ENCODE assay signal across 35 cellular contexts in genomic region chr9:75851917-75852316, GRCh38. TPM values are rescaled to one million over a fixed set of nuclear protein-coding genes. Genes with fewer than 3 reads are reported as not detected.
"Had no signal": no experiment of that assay in that cellular context is flagged by ENCODE, and none has a peak within 500 bp of the region (broad histone marks: within the 10 kb centered on the region; RNA-seq: fewer than 3 reads in every experiment).

No MANE protein-coding gene starts in this region.

- DNase-seq: activated B cell treated with CpG ODN at 0.5 μM for 24 hours; activated CD4-positive, alpha-beta memory T cell treated with anti-CD3 and anti-CD28 coated beads, Interleukin-2, amount 10 ng/mL, durations not matched to agents 7 days and 5 days; activated CD4-positive, alpha-beta T cell treated with anti-CD3 and anti-CD28 coated beads for 4 hours; activated CD4-positive, alpha-beta T cell treated with anti-CD3 and anti-CD28 coated beads, Interleukin-2, amount 10 ng/mL, durations not matched to agents 24 days and 14 days; activated CD4-positive, alpha-beta T cell treated with anti-CD3 and anti-CD28 coated beads, Interleukin-2, amount 50 U/mL, for 1 hour; activated CD4-positive, alpha-beta T cell treated with anti-CD3 and anti-CD28 coated beads, Interleukin-2, amount 50 U/mL, for 48 hours; activated CD4-positive, CD25-positive, alpha-beta regulatory T cell treated with anti-CD3 and anti-CD28 coated beads, Interleukin-2, amount 50 U/mL, for 72 hours; activated CD8-positive, alpha-beta memory T cell treated with anti-CD3 and anti-CD28 coated beads for 24 hours; activated CD8-positive, alpha-beta memory T cell treated with anti-CD3 and anti-CD28 coated beads, Interleukin-2, amount 10 ng/mL, durations not matched to agents 7 days and 5 days; activated CD8-positive, alpha-beta memory T cell treated with anti-CD3 and anti-CD28 coated beads, Interleukin-2, amount 50 U/mL, for 48 hours; activated CD8-positive, alpha-beta T cell treated with anti-CD3 and anti-CD28 coated beads, Interleukin-2, amount 10 ng/mL, durations not matched to agents 7 days and 5 days; activated effector memory CD4-positive, alpha-beta T cell treated with Interleukin-2 at 50 U/mL for 16 hours; activated gamma-delta T cell; activated naive CD4-positive, alpha-beta T cell treated with anti-CD3 and anti-CD28 coated beads, Interleukin-2, amount 10 ng/mL, durations not matched to agents 7 days and 5 days; activated naive CD4-positive, alpha-beta T cell treated with Interleukin-2 at 50 U/mL for 16 hours; activated naive CD8-positive, alpha-beta T cell treated with anti-CD3 and anti-CD28 coated beads, Interleukin-2, amount 10 ng/mL, durations not matched to agents 7 days and 5 days; activated naive CD8-positive, alpha-beta T cell treated with anti-CD3 and anti-CD28 coated beads, Interleukin-2, amount 50 U/mL, for 24 hours; activated T-cell treated with anti-CD3 and anti-CD28 coated beads, Interleukin-2, amount 50 U/mL, for 24 hours; activated T-cell treated with anti-CD3 and anti-CD28 coated beads, Interleukin-2, amount 50 U/mL, for 48 hours; amygdala; anterior cingulate cortex; caudate nucleus; T-helper 1 cell; T-helper 2 cell; T-helper 9 cell had no signal

- H3K9me3 Mint-ChIP-seq: activated B cell treated with CpG ODN at 0.5 μM for 24 hours; activated CD4-positive, alpha-beta memory T cell treated with anti-CD3 and anti-CD28 coated beads, Interleukin-2, amount 10 ng/mL, durations not matched to agents 7 days and 5 days; activated CD4-positive, alpha-beta T cell treated with anti-CD3 and anti-CD28 coated beads, Interleukin-2, amount 10 ng/mL, durations not matched to agents 24 days and 14 days; activated naive CD4-positive, alpha-beta T cell treated with anti-CD3 and anti-CD28 coated beads, Interleukin-2, amount 10 ng/mL, durations not matched to agents 7 days and 5 days; activated naive CD4-positive, alpha-beta T cell treated with anti-CD3 and anti-CD28 coated beads, Interleukin-2, amount 50 U/mL, for 24 hours; activated naive CD8-positive, alpha-beta T cell treated with anti-CD3 and anti-CD28 coated beads, Interleukin-2, amount 10 ng/mL, durations not matched to agents 7 days and 5 days; activated naive CD8-positive, alpha-beta T cell treated with anti-CD3 and anti-CD28 coated beads, Interleukin-2, amount 50 U/mL, for 24 hours; activated T-helper 2 cell treated with anti-CD3 and anti-CD28 coated beads, Interferon-gamma antibody, Interleukin-2, Interleukin-4, amounts not matched to agents 10 μg/mL and 5 μg/mL and 100 μg/mL, durations not matched to agents 14 hours and 24 hours and 36 hours; T-helper 1 cell treated with Interleukin-12 subunit alpha and Interleukin-12 subunit beta and Interleukin-4 antibody, amounts not matched to agents 30 μg/mL and 1 μg/mL, for 36 hours; T-helper 2 cell treated with Interferon-gamma antibody and Interleukin-4, amounts not matched to agents 5 μg/mL and 100 μg/mL, for 36 hours had no signal

- H3K4me1 Mint-ChIP-seq: activated B cell treated with CpG ODN at 0.5 μM for 24 hours; activated CD4-positive, alpha-beta memory T cell treated with anti-CD3 and anti-CD28 coated beads, Interleukin-2, amount 10 ng/mL, durations not matched to agents 7 days and 5 days; activated CD4-positive, alpha-beta T cell treated with anti-CD3 and anti-CD28 coated beads, Interleukin-2, amount 10 ng/mL, durations not matched to agents 24 days and 14 days; activated CD8-positive, alpha-beta memory T cell treated with anti-CD3 and anti-CD28 coated beads, Interleukin-2, amount 10 ng/mL, durations not matched to agents 7 days and 5 days; activated naive CD4-positive, alpha-beta T cell treated with anti-CD3 and anti-CD28 coated beads, Interleukin-2, amount 10 ng/mL, durations not matched to agents 7 days and 5 days; activated naive CD4-positive, alpha-beta T cell treated with anti-CD3 and anti-CD28 coated beads, Interleukin-2, amount 50 U/mL, for 24 hours; activated naive CD8-positive, alpha-beta T cell treated with anti-CD3 and anti-CD28 coated beads, Interleukin-2, amount 10 ng/mL, durations not matched to agents 7 days and 5 days; activated naive CD8-positive, alpha-beta T cell treated with anti-CD3 and anti-CD28 coated beads, Interleukin-2, amount 50 U/mL, for 24 hours; central memory CD8-positive, alpha-beta T cell had no signal

- H3K36me3 Mint-ChIP-seq: activated CD8-positive, alpha-beta memory T cell treated with anti-CD3 and anti-CD28 coated beads, Interleukin-2, amount 10 ng/mL, durations not matched to agents 7 days and 5 days; activated naive CD4-positive, alpha-beta T cell treated with anti-CD3 and anti-CD28 coated beads, Interleukin-2, amount 10 ng/mL, durations not matched to agents 7 days and 5 days; activated naive CD4-positive, alpha-beta T cell treated with anti-CD3 and anti-CD28 coated beads, Interleukin-2, amount 50 U/mL, for 24 hours; activated naive CD8-positive, alpha-beta T cell; activated naive CD8-positive, alpha-beta T cell treated with anti-CD3 and anti-CD28 coated beads, Interleukin-2, amount 10 ng/mL, durations not matched to agents 7 days and 5 days; brain had no signal

- H3K4me3 Mint-ChIP-seq: activated B cell treated with CpG ODN at 0.5 μM for 24 hours; activated CD4-positive, alpha-beta memory T cell treated with anti-CD3 and anti-CD28 coated beads, Interleukin-2, amount 10 ng/mL, durations not matched to agents 7 days and 5 days; activated CD4-positive, alpha-beta T cell treated with anti-CD3 and anti-CD28 coated beads, Interleukin-2, amount 10 ng/mL, durations not matched to agents 24 days and 14 days; activated CD8-positive, alpha-beta memory T cell treated with anti-CD3 and anti-CD28 coated beads, Interleukin-2, amount 10 ng/mL, durations not matched to agents 7 days and 5 days; activated CD8-positive, alpha-beta T cell treated with anti-CD3 and anti-CD28 coated beads, Interleukin-2, amount 10 ng/mL, durations not matched to agents 7 days and 5 days; activated naive CD4-positive, alpha-beta T cell treated with anti-CD3 and anti-CD28 coated beads, Interleukin-2, amount 10 ng/mL, durations not matched to agents 7 days and 5 days; activated naive CD4-positive, alpha-beta T cell treated with anti-CD3 and anti-CD28 coated beads, Interleukin-2, amount 50 U/mL, for 24 hours; activated naive CD8-positive, alpha-beta T cell; activated naive CD8-positive, alpha-beta T cell treated with anti-CD3 and anti-CD28 coated beads, Interleukin-2, amount 10 ng/mL, durations not matched to agents 7 days and 5 days; activated naive CD8-positive, alpha-beta T cell treated with anti-CD3 and anti-CD28 coated beads, Interleukin-2, amount 50 U/mL, for 24 hours; activated T-cell treated with anti-CD3 and anti-CD28 coated beads, Interleukin-2, amount 50 U/mL, for 24 hours; brain; central memory CD8-positive, alpha-beta T cell; T-helper 1 cell treated with Interleukin-12 subunit alpha and Interleukin-12 subunit beta and Interleukin-4 antibody, amounts not matched to agents 30 μg/mL and 1 μg/mL, for 36 hours; T-helper 2 cell treated with Interferon-gamma antibody and Interleukin-4, amounts not matched to agents 5 μg/mL and 100 μg/mL, for 36 hours had no signal

- H3K27ac Mint-ChIP-seq: activated B cell treated with CpG ODN at 0.5 μM for 24 hours; activated CD4-positive, alpha-beta memory T cell treated with anti-CD3 and anti-CD28 coated beads, Interleukin-2, amount 10 ng/mL, durations not matched to agents 7 days and 5 days; activated CD4-positive, alpha-beta T cell treated with anti-CD3 and anti-CD28 coated beads, Interleukin-2, amount 10 ng/mL, durations not matched to agents 24 days and 14 days; activated CD8-positive, alpha-beta memory T cell treated with anti-CD3 and anti-CD28 coated beads, Interleukin-2, amount 10 ng/mL, durations not matched to agents 7 days and 5 days; activated CD8-positive, alpha-beta T cell treated with anti-CD3 and anti-CD28 coated beads, Interleukin-2, amount 10 ng/mL, durations not matched to agents 7 days and 5 days; activated naive CD4-positive, alpha-beta T cell treated with anti-CD3 and anti-CD28 coated beads, Interleukin-2, amount 10 ng/mL, durations not matched to agents 7 days and 5 days; activated naive CD4-positive, alpha-beta T cell treated with anti-CD3 and anti-CD28 coated beads, Interleukin-2, amount 50 U/mL, for 24 hours; activated naive CD8-positive, alpha-beta T cell; activated naive CD8-positive, alpha-beta T cell treated with anti-CD3 and anti-CD28 coated beads, Interleukin-2, amount 10 ng/mL, durations not matched to agents 7 days and 5 days; activated naive CD8-positive, alpha-beta T cell treated with anti-CD3 and anti-CD28 coated beads, Interleukin-2, amount 50 U/mL, for 24 hours; activated T-cell treated with anti-CD3 and anti-CD28 coated beads, Interleukin-2, amount 50 U/mL, for 24 hours; activated T-helper 2 cell treated with anti-CD3 and anti-CD28 coated beads, Interferon-gamma antibody, Interleukin-2, Interleukin-4, amounts not matched to agents 10 μg/mL and 5 μg/mL and 100 μg/mL, durations not matched to agents 14 hours and 24 hours and 36 hours; brain; T-helper 1 cell treated with Interleukin-12 subunit alpha and Interleukin-12 subunit beta and Interleukin-4 antibody, amounts not matched to agents 30 μg/mL and 1 μg/mL, for 36 hours; T-helper 2 cell treated with Interferon-gamma antibody and Interleukin-4, amounts not matched to agents 5 μg/mL and 100 μg/mL, for 36 hours had no signal

- H3K36me3 ChIP-seq: ascending aorta, cardiac muscle cell had no signal

- H3K4me3 ChIP-seq: ascending aorta, cardiac muscle cell had no signal

- H3K4me1 ChIP-seq: ascending aorta had no signal

- H3K27me3 ChIP-seq: ascending aorta, cardiac muscle cell had no signal

- H3K27ac ChIP-seq: ascending aorta, cardiac muscle cell, VCaP had no signal

- H3K9me3 ChIP-seq: ascending aorta had no signal

- H3K27me3 Mint-ChIP-seq: activated B cell treated with CpG ODN at 0.5 μM for 24 hours; activated CD4-positive, alpha-beta memory T cell treated with anti-CD3 and anti-CD28 coated beads, Interleukin-2, amount 10 ng/mL, durations not matched to agents 7 days and 5 days; activated CD4-positive, alpha-beta T cell treated with anti-CD3 and anti-CD28 coated beads, Interleukin-2, amount 10 ng/mL, durations not matched to agents 24 days and 14 days; activated naive CD4-positive, alpha-beta T cell treated with anti-CD3 and anti-CD28 coated beads, Interleukin-2, amount 10 ng/mL, durations not matched to agents 7 days and 5 days; activated naive CD4-positive, alpha-beta T cell treated with anti-CD3 and anti-CD28 coated beads, Interleukin-2, amount 50 U/mL, for 24 hours; activated naive CD8-positive, alpha-beta T cell treated with anti-CD3 and anti-CD28 coated beads, Interleukin-2, amount 50 U/mL, for 24 hours; activated T-cell treated with anti-CD3 and anti-CD28 coated beads, Interleukin-2, amount 50 U/mL, for 24 hours; brain; central memory CD8-positive, alpha-beta T cell had no signal

RNA-seq across cellular contexts. Expression of gene PCSK5, which starts 38.6 kb away (rescaled TPM):
- total RNA-seq: activated B cell treated with CpG ODN at 0.5 μM for 24 hours had no signal
